27 cellular contexts compared by ENCODE assay signal in genomic region chr6:130955755-130956154, GRCh38.
DNase-seq lines count a peak whose midpoint lies in the region; ATAC-seq and TF ChIP-seq lines count a peak whose summit lies in the region.
"Had no signal": no experiment of that assay in that cellular context is flagged by ENCODE, and none has a peak within 500 bp of the region (broad histone marks: within the 10 kb centered on the region; RNA-seq: fewer than 3 reads in every experiment).

No MANE protein-coding gene starts in this region.

- POLR2A ChIA-PET in OCI-LY7 (lab: Charles Lee), result no interaction called here

- H3K79me2 ChIP-seq in OCI-LY7 (ENCODE audit: insufficient read depth, low read depth, low read length), result no peaks in the 10 kb centered on the region

- TF ChIP-seq CTCF in OCI-LY7 (conservative IDR thresholded peaks at IDR 0.05; ENCODE audit: low read length), result no peak
- TF ChIP-seq CTCF in upper lobe of right lung (IDR thresholded peaks at IDR 0.05), result no peak

- H3K4me1 ChIP-seq in OCI-LY7 (ENCODE audit: insufficient read depth, low read length, poor library complexity, severe bottlenecking), result no peaks in the 10 kb centered on the region
- H3K4me1 ChIP-seq in upper lobe of right lung, result no peaks in the 10 kb centered on the region
- H3K4me1 ChIP-seq: BE2C, lower lobe of right lung had no signal

- DNase-seq in A172 (ENCODE audit: low spot score) (peak; percentile 5), Daoy (ENCODE audit: low read depth) (peak; percentile 25), NCI-H146 (lab: John Stamatoyannopoulos, UW) (peak; percentile 74), OCI-LY7 (ENCODE audit: low spot score) (no peak), NCI-H226 (no peak), upper lobe of right lung (no peak), superior temporal gyrus (ENCODE audit: extremely low spot score) (no peak), SKM-1 treated with dmso at 0.1 percent for 144 hours (lab: John Stamatoyannopoulos, UW; ENCODE audit: unreplicated experiment) (no peak)
- DNase-seq: activated CD8-positive, alpha-beta T cell treated with anti-CD3 and anti-CD28 coated beads, Interleukin-2, amount 10 ng/mL, durations not matched to agents 7 days and 5 days; activated naive CD8-positive, alpha-beta T cell treated with anti-CD3 and anti-CD28 coated beads for 36 hours; aorta; BE2C; effector memory CD4-positive, alpha-beta T cell; erythroblast; GM23248; heart right ventricle; IMR-90; lower lobe of right lung; NCI-H1436; NCI-H82; OCI-M1; Right ventricle myocardium superior; stimulated activated CD4-positive, alpha-beta T cell treated with anti-CD3 and anti-CD28 coated beads, Interleukin-1b, Interleukin-23, amount 100 ng/mL, for 48 hours; transverse colon had no signal

- no peaks in the 10 kb centered on the region for H4K20me1 ChIP-seq in OCI-LY7 (ENCODE audit: insufficient read depth, low read length)

- no peak overlapping the region for H3K4me2 ChIP-seq in OCI-LY7 (ENCODE audit: low read length)

- intact Hi-C loops in OCI-LY7 (cut with micrococcal nuclease; ENCODE audit: unreplicated experiment) (no loop called here), upper lobe of right lung (cut with DNase I) (no loop called here)

- no peaks in the 10 kb centered on the region for H3K9me2 ChIP-seq in OCI-LY7 (ENCODE audit: insufficient read depth, low read length)

- H3K9me3 ChIP-seq in OCI-LY7 (ENCODE audit: low read length) (no peaks in the 10 kb centered on the region), upper lobe of right lung (no peaks in the 10 kb centered on the region)
- H3K9me3 ChIP-seq: BE2C, heart right ventricle, lower lobe of right lung, transverse colon had no signal

- no peak for ATAC-seq in upper lobe of right lung
- ATAC-seq: activated CD8-positive, alpha-beta T cell treated with anti-CD3 and anti-CD28 coated beads, Interleukin-2, amount 10 ng/mL, durations not matched to agents 7 days and 5 days; heart right ventricle; lower lobe of right lung had no signal

- H3K27ac ChIP-seq in OCI-LY7 (ENCODE audit: low read depth, low read length, poor library complexity, severe bottlenecking) (no peak overlapping the region), upper lobe of right lung (no peak overlapping the region)
- H3K27ac ChIP-seq: cardiac muscle cell, coronary artery, GM23248, heart right ventricle, lower lobe of right lung, skin epidermis, transverse colon had no signal

- CTCF ChIA-PET in OCI-LY7 (lab: Charles Lee; ENCODE audit: unreplicated experiment), result no interaction called here

- H3K27me3 ChIP-seq in upper lobe of right lung, result no peaks in the 10 kb centered on the region
- H3K27me3 ChIP-seq: BE2C, cardiac muscle cell, heart right ventricle, transverse colon had no signal

- H2AFZ ChIP-seq in OCI-LY7 (ENCODE audit: low read length), result no peak overlapping the region
- H2AFZ ChIP-seq: GM23248 had no signal

- H3K36me3 ChIP-seq in OCI-LY7 (ENCODE audit: insufficient read depth, low read length) (peaks cover 26% of the 10 kb centered on the region; the same call in 1 of the 2 replicates), upper lobe of right lung (peaks cover 5% of the 10 kb centered on the region)
- H3K36me3 ChIP-seq: BE2C, cardiac muscle cell, transverse colon had no signal

- H3K4me3 ChIP-seq in OCI-LY7 (ENCODE audit: low read depth, low read length, poor library complexity, severe bottlenecking) (no peak overlapping the region), upper lobe of right lung (no peak overlapping the region)
- H3K4me3 ChIP-seq: cardiac muscle cell, coronary artery, GM23248, heart right ventricle, lower lobe of right lung, skin epidermis, transverse colon had no signal

- TSS peak; percentile 87 for BruUV-seq in OCI-LY7 (replicated peaks; lab: Mats Ljungman, UMichigan)

Comparison
In these comparisons a context has a peak if more than half of its experiments do, and no peak if none do; other contexts are left out.
1. DNase-seq: peak in A172 (single experiment), Daoy (single experiment) and NCI-H146 (single experiment); none in OCI-LY7 (single experiment), NCI-H226 (single experiment), upper lobe of right lung (single experiment), superior temporal gyrus (single experiment) and SKM-1 treated with dmso at 0.1 percent for 144 hours (single experiment).